Comparison of ENCODE assay signal across 14 cellular contexts in genomic region chr22:37784829-37785495, GRCh38. TPM values are rescaled to one million over a fixed set of nuclear protein-coding genes. Genes with fewer than 3 reads are reported as not detected.
DNase-seq lines count a peak whose midpoint lies in the region; ATAC-seq, FAIRE-seq and TF ChIP-seq lines count a peak whose summit lies in the region.
"Had no signal": no experiment of that assay in that cellular context is flagged by ENCODE, and none has a peak within 500 bp of the region (broad histone marks: within the 10 kb centered on the region; RNA-seq: fewer than 3 reads in every experiment).

No MANE protein-coding gene starts in this region.

- POLR2A ChIA-PET in HEK293 (lab: Yijun Ruan, JAX) (no interaction called here), PC-9 (lab: Charles Lee; ENCODE audit: unreplicated experiment) (interaction anchor here (0.6 kb wide), 1 partner anchor 108 kb away, joined by 6 read pairs; no protein-coding TSS in a partner anchor)

- H3K4me1 ChIP-seq in HEK293 (ENCODE audit: control insufficient read depth, insufficient read depth, low read length) (no peaks in the 10 kb centered on the region), PC-9 (replicated peaks; ENCODE audit: insufficient read depth) (peaks cover 49% of the 10 kb centered on the region), hepatocyte (ENCODE audit: insufficient read depth) (peaks cover 14% of the 10 kb centered on the region), small intestine (ENCODE audit: control insufficient read depth in 2 of 2, insufficient read depth in 1 of 2, low read depth in 1 of 2, low read length in 1 of 2) (peaks cover 0 to 1% of the 10 kb centered on the region in 2 donors)

- H3K9me3 ChIP-seq in HEK293 (ENCODE audit: control insufficient read depth, insufficient read depth, low read depth, low read length) (no peaks in the 10 kb centered on the region), PC-9 (ENCODE audit: insufficient read depth, low read depth) (no peaks in the 10 kb centered on the region), hepatocyte (ENCODE audit: low read depth) (no peaks in the 10 kb centered on the region), small intestine (ENCODE audit: control insufficient read depth, low read depth) (no peaks in the 10 kb centered on the region)
- H3K9me3 ChIP-seq: thoracic aorta had no signal

- ATAC-seq in HG02938 (IDR thresholded peaks at IDR 0.05; ENCODE audit: unreplicated experiment): no peak
- ATAC-seq: natural killer cell had no signal

- intact Hi-C loops in PC-9 (cut with micrococcal nuclease; ENCODE audit: unreplicated experiment): loop anchor here (2.0 kb wide), 2 partner anchors 20 to 32 kb away; a partner anchor contains a TSS

- H3K27me3 ChIP-seq in PC-9 (ENCODE audit: insufficient read depth, low read depth) (no peaks in the 10 kb centered on the region), hepatocyte (no peaks in the 10 kb centered on the region), small intestine (ENCODE audit: control insufficient read depth in 2 of 2, insufficient read depth in 2 of 2, low read length in 2 of 2) (no peaks in the 10 kb centered on the region), brain microvascular endothelial cell (replicated peaks) (no peaks in the 10 kb centered on the region)

- no peak for FAIRE-seq in small intestine (lab: Jason Lieb, UNC)
- FAIRE-seq: RCC 7860 had no signal

- 58% methylated on average over 11 of the region's 11 CpGs for WGBS in hepatocyte (ENCODE audit: low lambda C conversion rate, missing lambda C conversion rate)
- 19 to 51% (median 41%) methylated on average over 10 to 11 of the region's 11 CpGs for WGBS in small intestine, 3 donors

- DNase-seq in PC-9 (peak; percentile 88 to 97), hepatocyte (ENCODE audit: low spot score) (peak; percentile 73), small intestine (peak; percentile 91), ecto neural progenitor cell (ENCODE audit: low spot score) (no peak), brain microvascular endothelial cell (no peak), NCI-H524 treated with DMSO at 0.1 percent for 48 hours (lab: John Stamatoyannopoulos, UW) (no peak)
- DNase-seq: GM23248, natural killer cell, NCI-H2029 treated with DMSO at 0.1 percent for 48 hours, T1000 had no signal

- CTCF ChIA-PET in HEK293 (lab: Yijun Ruan, JAX): no interaction called here
- CTCF ChIA-PET in PC-9 (lab: Charles Lee): interaction anchor here (0.6 to 0.7 kb wide), 3 partner anchors 23 to 178 kb away, joined by 3 read pairs; partner anchors contain the start of gene GCAT

- H3K9me2 ChIP-seq in PC-9 (ENCODE audit: insufficient read depth) (no peaks in the 10 kb centered on the region), hepatocyte (replicated peaks; ENCODE audit: insufficient read depth) (no peaks in the 10 kb centered on the region)

- TF ChIP-seq CTCF in HEK293 (tag by site-specific recombination; IDR thresholded peaks at IDR 0.05): no peak
- no peak for TF ChIP-seq CTCF in PC-9 (conservative IDR thresholded peaks at IDR 0.05)
- no peak for TF ChIP-seq CTCF in hepatocyte (IDR thresholded peaks at IDR 0.05; ENCODE audit: poor library complexity)
- TF ChIP-seq CTCF in brain microvascular endothelial cell (IDR thresholded peaks at IDR 0.05; ENCODE audit: low read depth, low read length, missing control alignments): no peak

- H4K20me1 ChIP-seq in PC-9 (ENCODE audit: insufficient read depth): no peaks in the 10 kb centered on the region
- H4K20me1 ChIP-seq in hepatocyte (ENCODE audit: insufficient read depth, poor library complexity, severe bottlenecking): no peaks in the 10 kb centered on the region

- H3K27ac ChIP-seq in HEK293 (ENCODE audit: extremely low read depth, low read depth, low read length) (no peak overlapping the region), PC-9 (peak overlapping the region; percentile 74), hepatocyte (peak overlapping the region; percentile 78), small intestine (ENCODE audit: low read depth in 1 of 2, low read length in 1 of 2) (peak overlapping the region; percentile 28 to 43), brain microvascular endothelial cell (no peak overlapping the region)
- H3K27ac ChIP-seq: GM23248, thoracic aorta had no signal

- no peak overlapping the region for H3K4me3 ChIP-seq in HEK293 (ENCODE audit: low read depth, low read length)
- H3K4me3 ChIP-seq in PC-9: no peak overlapping the region
- H3K4me3 ChIP-seq in hepatocyte: no peak overlapping the region
- H3K4me3 ChIP-seq in small intestine (ENCODE audit: low read depth in 1 of 2, low read length in 2 of 2): no peak overlapping the region
- no peak overlapping the region for H3K4me3 ChIP-seq in brain microvascular endothelial cell (ENCODE audit: low read depth, low read length)
- H3K4me3 ChIP-seq: GM23248, thoracic aorta had no signal

- H2AFZ ChIP-seq in PC-9 (no peak overlapping the region), hepatocyte (no peak overlapping the region)
- H2AFZ ChIP-seq: GM23248 had no signal

- peak overlapping the region; percentile 55 for H3K4me2 ChIP-seq in PC-9
- H3K4me2 ChIP-seq in hepatocyte: no peak overlapping the region

- no TSS peak for BruUV-seq in PC-9 (replicated peaks; lab: Mats Ljungman, UMichigan)

- H3K79me2 ChIP-seq in PC-9 (ENCODE audit: low read depth) (no peaks in the 10 kb centered on the region), hepatocyte (no peaks in the 10 kb centered on the region)

- H3K36me3 ChIP-seq in HEK293 (ENCODE audit: control insufficient read depth in 2 of 2, insufficient read depth in 1 of 2, low read length in 2 of 2) (no peaks in the 10 kb centered on the region), PC-9 (ENCODE audit: low read depth) (no peaks in the 10 kb centered on the region), hepatocyte (replicated peaks; ENCODE audit: insufficient read depth, low read depth) (no peaks in the 10 kb centered on the region), small intestine (ENCODE audit: control insufficient read depth in 2 of 2, insufficient read depth in 2 of 2, low read length in 2 of 2) (no peaks in the 10 kb centered on the region), brain microvascular endothelial cell (replicated peaks) (no peaks in the 10 kb centered on the region)
- H3K36me3 ChIP-seq: thoracic aorta had no signal

- peaks cover 47% of the 10 kb centered on the region for H3F3A ChIP-seq in PC-9 (ENCODE audit: insufficient read depth, low read depth)

- in situ Hi-C loops in brain microvascular endothelial cell (cut with HindIII; ENCODE audit: low pct_ligation_motif_present, low sequenced_read_pairs): no loop called here

TF ChIP-seq in HEK293, 187 proteins besides CTCF, POLR2A, EP300 and RAD21:
- TF ChIP-seq YY1 (tag by site-specific recombination; IDR thresholded peaks at IDR 0.05): no peak
- TF ChIP-seq ZFHX2 (tag by site-specific recombination; conservative IDR thresholded peaks at IDR 0.05): 0 out of 2 replicates have a peak, but pooled peaks have one; percentile 23
- 0 out of 2 replicates have a peak, but pooled peaks have one; percentile 26 for TF ChIP-seq SCRT2 (tag by site-specific recombination; IDR thresholded peaks at IDR 0.05)
- TF ChIP-seq ZNF768 (tag by site-specific recombination; IDR thresholded peaks at IDR 0.05): 0 out of 2 replicates have a peak, but pooled peaks have one; percentile 14
- no peak for TF ChIP-seq ZNF747 (tag by site-specific recombination; IDR thresholded peaks at IDR 0.05)

RNA-seq across cellular contexts. Expression of gene GCAT, which starts 22.8 kb away (rescaled TPM):
- 32.3 and 37.7 TPM in 2 replicates for total RNA-seq in PC-9 (2021)
- 20.2 and 20.4 TPM in 2 replicates for total RNA-seq in hepatocyte
- 31.5 and 40.0 TPM in 2 replicates for polyA plus RNA-seq in hepatocyte
- 10 to 100 TPM in 1 of 3 donors, 1 to 10 TPM in 2; 2.9 to 12.3 (median 6.8) TPM for polyA plus RNA-seq in small intestine

RNA-seq across cellular contexts. Expression of gene GALR3, which starts 38.2 kb away (rescaled TPM):
- total RNA-seq in PC-9 (2021) (0.31 and 0.45 TPM in 2 replicates), hepatocyte (not detected in 2 replicates)
- polyA plus RNA-seq in hepatocyte (0.29 TPM in 1 of 2 replicates, not detected in the other), small intestine (not detected)
- total RNA-seq: GM23248, thoracic aorta had no signal
- polyA plus RNA-seq: GM23248 had no signal

RNA-seq across cellular contexts. Expression of gene ANKRD54, which starts 59.2 kb away (rescaled TPM):
- total RNA-seq in PC-9 (2021) (32.3 and 33.6 TPM in 2 replicates), hepatocyte (28.5 and 30.4 TPM in 2 replicates)
- polyA plus RNA-seq in hepatocyte (29.9 and 33.2 TPM in 2 replicates), small intestine (10 to 100 TPM; 15.4 to 21.7 (median 19.6) TPM)

Comparison
In these comparisons a context has a peak if more than half of its experiments do, and no peak if none do; other contexts are left out.
1. H3K27ac ChIP-seq: peak in PC-9 (single experiment), hepatocyte (single experiment) and small intestine (2 of 2); none in HEK293 (single experiment) and brain microvascular endothelial cell (single experiment).
2. DNase-seq: peak in PC-9 (2 of 2), hepatocyte (single experiment) and small intestine (single experiment); none in ecto neural progenitor cell (single experiment), brain microvascular endothelial cell (single experiment) and NCI-H524 treated with DMSO at 0.1 percent for 48 hours (single experiment).